In the genomic region with DNA sequence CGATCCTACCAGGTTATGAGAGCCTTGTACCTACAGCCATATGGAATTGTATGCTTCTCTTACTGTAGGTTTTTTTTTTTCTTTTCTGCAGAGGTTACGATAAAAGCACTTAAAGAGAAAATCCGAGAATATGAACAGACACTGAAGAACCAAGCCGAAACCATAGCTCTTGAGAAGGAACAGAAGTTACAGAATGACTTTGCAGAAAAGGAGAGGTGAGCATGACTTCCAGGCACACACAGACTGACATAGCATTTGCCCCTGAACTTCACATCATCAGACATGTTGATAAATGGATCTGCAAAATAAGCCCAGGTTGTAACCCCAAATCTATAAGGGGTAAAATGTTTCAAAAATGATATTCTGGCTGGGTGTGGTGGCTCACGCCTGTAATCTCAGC, we compare ENCODE assay signal across 21 cellular contexts.
DNase-seq lines count a peak whose midpoint lies in the region; ATAC-seq, FAIRE-seq and TF ChIP-seq lines count a peak whose summit lies in the region.
"Had no signal": no experiment of that assay in that cellular context is flagged by ENCODE, and none has a peak within 500 bp of the region (broad histone marks: within the 10 kb centered on the region; RNA-seq: fewer than 3 reads in every experiment).

No MANE protein-coding gene starts in this region.

- no peaks in the 10 kb centered on the region for H3K9me3 ChIP-seq in A549
- no peaks in the 10 kb centered on the region for H3K9me3 ChIP-seq in K562 (replicated peaks; ENCODE audit: control insufficient read depth, insufficient read depth, low read depth, low read length)
- H3K9me3 ChIP-seq in endodermal cell (ENCODE audit: control insufficient read depth, low read length), result no peaks in the 10 kb centered on the region
- H3K9me3 ChIP-seq: HAP-1 had no signal

- FAIRE-seq in A549 (lab: Jason Lieb, UNC) (no peak), K562 (lab: Jason Lieb, UNC) (no peak)
- FAIRE-seq: GM12892, GM19239, H54 had no signal

- no peaks in the 10 kb centered on the region for H3K4me1 Mint-ChIP-seq in endodermal cell
- no peaks in the 10 kb centered on the region for H3K4me1 Mint-ChIP-seq in activated T-cell treated with anti-CD3 and anti-CD28 coated beads, Interleukin-2, amount 50 U/mL, for 24 hours (ENCODE audit: low read depth)
- H3K4me1 Mint-ChIP-seq: CD4-positive, alpha-beta memory T cell had no signal

- POLR2A ChIA-PET in A549 (lab: Yijun Ruan, JAX), result no interaction called here
- POLR2A ChIA-PET in RWPE1 (lab: Yijun Ruan, JAX; ENCODE audit: low non-redundant PET), result no interaction called here
- POLR2A ChIA-PET in K562 (lab: Yijun Ruan, JAX), result interaction anchor here (0.6 to 2.5 kb wide), 2 partner anchors 10 to 59 kb away, joined by 4 to 8 read pairs; no protein-coding TSS in a partner anchor

- H3K9ac ChIP-seq in K562 (ENCODE audit: insufficient read depth in 1 of 2, low read depth in 2 of 2, low read length in 2 of 2), result no peak overlapping the region
- H3K9ac ChIP-seq in endodermal cell (ENCODE audit: extremely low read depth, low read length, poor library complexity, severe bottlenecking), result no peak overlapping the region

- TF ChIP-seq RAD21 in A549 (conservative IDR thresholded peaks at IDR 0.05 in 1 of 2, IDR thresholded peaks at IDR 0.05 in 1 of 2), result no peak
- no peak for TF ChIP-seq RAD21 in K562 (CRISPR knock-in tag; conservative IDR thresholded peaks at IDR 0.05 in 1 of 2, IDR thresholded peaks at IDR 0.05 in 1 of 2)

- TF ChIP-seq EP300 in A549 (IDR thresholded peaks at IDR 0.05) (no peak), K562 (IDR thresholded peaks at IDR 0.05; ENCODE audit: low read length) (no peak)

- no peak overlapping the region for H3K4me3 ChIP-seq in A549
- no peak overlapping the region for H3K4me3 ChIP-seq in K562
- no peak overlapping the region for H3K4me3 ChIP-seq in endodermal cell (ENCODE audit: low read length)
- H3K4me3 ChIP-seq: HAP-1 had no signal

- no peaks in the 10 kb centered on the region for H3K27me3 Mint-ChIP-seq in endodermal cell (ENCODE audit: insufficient read depth)
- H3K27me3 Mint-ChIP-seq in activated T-cell treated with anti-CD3 and anti-CD28 coated beads, Interleukin-2, amount 50 U/mL, for 24 hours, result no peaks in the 10 kb centered on the region
- H3K27me3 Mint-ChIP-seq: CD4-positive, alpha-beta memory T cell had no signal

- H3K27me3 ChIP-seq in K562 (ENCODE audit: control insufficient read depth in 2 of 2, insufficient read depth in 2 of 2, low read length in 2 of 2), result no peaks in the 10 kb centered on the region
- no peaks in the 10 kb centered on the region for H3K27me3 ChIP-seq in endodermal cell (ENCODE audit: control insufficient read depth, insufficient read depth, low read length, poor library complexity, severe bottlenecking)

- CTCF ChIA-PET in A549 (lab: Yijun Ruan, JAX) (interaction anchor here (1.3 kb wide), 1 partner anchor 12 kb away, joined by 3 read pairs; no protein-coding TSS in a partner anchor), RWPE1 (lab: Yijun Ruan, JAX) (no interaction called here), K562 (lab: Yijun Ruan, JAX; ENCODE audit: low intra/inter-chr PET ratio) (no interaction called here)

- ATAC-seq in A549, result no peak
- ATAC-seq in K562, result no peak
- ATAC-seq in GM18907 (IDR thresholded peaks at IDR 0.05; ENCODE audit: unreplicated experiment), result no peak

- H3K27ac ChIP-seq in A549, result 0 out of 6 replicates have a peak overlapping the region, but pooled peaks of 1 of the 2 experiments have one; percentile 37
- H3K27ac ChIP-seq in RWPE1, result peak overlapping the region; percentile 13; the same call in 1 of the 2 replicates
- no peak overlapping the region for H3K27ac ChIP-seq in K562 (ENCODE audit: extremely low read depth, low read depth, low read length)
- no peak overlapping the region for H3K27ac ChIP-seq in endodermal cell (ENCODE audit: low read depth, low read length)

- no peak for DNase-seq in A549 (ENCODE audit: low read depth in 1 of 2, low spot score in 1 of 2)
- no peak for DNase-seq in RWPE1 (ENCODE audit: low spot score)
- DNase-seq in K562 (ENCODE audit: extremely low read depth in 1 of 4, low spot score in 3 of 4), result peak in 1 of 4 experiments; percentile 4
- DNase-seq in endodermal cell, result peak; percentile 13
- DNase-seq in anterior cingulate cortex (lab: John Stamatoyannopoulos, UW), result no peak
- no peak for DNase-seq in activated T-cell treated with anti-CD3 and anti-CD28 coated beads, Interleukin-2, amount 50 U/mL, for 24 hours
- DNase-seq: 8988T; C1 segment of cervical spinal cord; Calu3; CD4-positive, alpha-beta memory T cell; COR-L47; DMS53; DMS79 treated with DMSO at 0.1 percent for 48 hours; GF-D8; GOT3; HFFc6 had no signal

- no peak for TF ChIP-seq POLR2A in A549 (IDR thresholded peaks at IDR 0.05; ENCODE audit: low read length)
- TF ChIP-seq POLR2A in K562 (conservative IDR thresholded peaks at IDR 0.05), result no peak

- no TSS peak for BruUV-seq in K562 (replicated peaks; lab: Mats Ljungman, UMichigan)

- intact Hi-C loops in K562 (cut with micrococcal nuclease), result no loop called here

- in situ Hi-C loops in K562 (cut with MboI), result no loop called here

- H3K36me3 Mint-ChIP-seq in endodermal cell (ENCODE audit: low read depth), result peaks cover 66% of the 10 kb centered on the region
- peaks cover 60% of the 10 kb centered on the region for H3K36me3 Mint-ChIP-seq in activated T-cell treated with anti-CD3 and anti-CD28 coated beads, Interleukin-2, amount 50 U/mL, for 24 hours (ENCODE audit: low read depth)

- H3K4me2 ChIP-seq in A549, result no peak overlapping the region
- no peak overlapping the region for H3K4me2 ChIP-seq in K562 (ENCODE audit: insufficient read depth, low read length)

- WGBS in A549 (ENCODE audit: missing lambda C conversion rate), result 87% methylated on average over 5 of the region's 5 CpGs
- WGBS in K562 (ENCODE audit: insufficient coverage, low coverage, missing lambda C conversion rate), result 90% methylated on average over 5 of the region's 5 CpGs
- WGBS in endodermal cell (ENCODE audit: insufficient coverage in 1 of 2, insufficient read length in 1 of 2), 2 experiments, result 97 to 100% methylated on average over 4 to 5 of the region's 5 CpGs

- H3K9me1 ChIP-seq in K562 (ENCODE audit: control insufficient read depth, insufficient read depth, low read length), result peaks cover 6% of the 10 kb centered on the region

- H3K9me3 Mint-ChIP-seq in endodermal cell, result no peaks in the 10 kb centered on the region
- H3K9me3 Mint-ChIP-seq in activated T-cell treated with anti-CD3 and anti-CD28 coated beads, Interleukin-2, amount 50 U/mL, for 24 hours, result no peaks in the 10 kb centered on the region
- H3K9me3 Mint-ChIP-seq: HFFc6 had no signal

- H4K20me1 ChIP-seq in K562 (replicated peaks; ENCODE audit: control insufficient read depth, insufficient read depth, low read length), result no peaks in the 10 kb centered on the region

- H3K36me3 ChIP-seq in K562 (ENCODE audit: control insufficient read depth, insufficient read depth, low read length), result peaks cover 61% of the 10 kb centered on the region
- H3K36me3 ChIP-seq in endodermal cell (ENCODE audit: control insufficient read depth, insufficient read depth, low read length), result peaks cover 68% of the 10 kb centered on the region

- H3K4me3 Mint-ChIP-seq in endodermal cell, result no peak overlapping the region
- no peak overlapping the region for H3K4me3 Mint-ChIP-seq in activated T-cell treated with anti-CD3 and anti-CD28 coated beads, Interleukin-2, amount 50 U/mL, for 24 hours
- H3K4me3 Mint-ChIP-seq: CD4-positive, alpha-beta memory T cell; HFFc6 had no signal

- H3K4me1 ChIP-seq in A549 (0 out of 3 replicates have a peak, but pooled peaks cover 4% of the 10 kb centered on the region), K562 (replicated peaks in 1 of 2; ENCODE audit: control insufficient read depth in 2 of 2, insufficient read depth in 2 of 2, low read length in 2 of 2) (peaks cover 0 to 3% of the 10 kb centered on the region in 2 experiments; a peak in 1 of 5 replicates), endodermal cell (ENCODE audit: control insufficient read depth, insufficient read depth, low read length) (no peaks in the 10 kb centered on the region)
- H3K4me1 ChIP-seq: HAP-1 had no signal

- TF ChIP-seq CTCF in A549 (IDR thresholded peaks at IDR 0.05), result no peak
- no peak for TF ChIP-seq CTCF in RWPE1 (conservative IDR thresholded peaks at IDR 0.05; ENCODE audit: low read depth)
- no peak for TF ChIP-seq CTCF in K562 (IDR thresholded peaks at IDR 0.05 in 2 of 3, conservative IDR thresholded peaks at IDR 0.05 in 1 of 3; ENCODE audit: insufficient read depth in 2 of 3, low read depth in 1 of 3, low read length in 3 of 3)
- no peak for TF ChIP-seq CTCF in endodermal cell (conservative IDR thresholded peaks at IDR 0.05)

- H2AFZ ChIP-seq in K562 (ENCODE audit: low read depth, low read length), result no peak overlapping the region

- H3K27ac Mint-ChIP-seq in endodermal cell, result no peak overlapping the region
- no peak overlapping the region for H3K27ac Mint-ChIP-seq in activated T-cell treated with anti-CD3 and anti-CD28 coated beads, Interleukin-2, amount 50 U/mL, for 24 hours
- H3K27ac Mint-ChIP-seq: HFFc6 had no signal

- no peaks in the 10 kb centered on the region for H3K79me2 ChIP-seq in K562 (ENCODE audit: control insufficient read depth, insufficient read depth, low read length)

TF ChIP-seq in A549, 52 proteins besides CTCF, POLR2A, EP300 and RAD21 (continues in another document):
- TF ChIP-seq MAFK (IDR thresholded peaks at IDR 0.05; ENCODE audit: partially characterized antibody), result peak; percentile 7
- TF ChIP-seq, protein P1, sequence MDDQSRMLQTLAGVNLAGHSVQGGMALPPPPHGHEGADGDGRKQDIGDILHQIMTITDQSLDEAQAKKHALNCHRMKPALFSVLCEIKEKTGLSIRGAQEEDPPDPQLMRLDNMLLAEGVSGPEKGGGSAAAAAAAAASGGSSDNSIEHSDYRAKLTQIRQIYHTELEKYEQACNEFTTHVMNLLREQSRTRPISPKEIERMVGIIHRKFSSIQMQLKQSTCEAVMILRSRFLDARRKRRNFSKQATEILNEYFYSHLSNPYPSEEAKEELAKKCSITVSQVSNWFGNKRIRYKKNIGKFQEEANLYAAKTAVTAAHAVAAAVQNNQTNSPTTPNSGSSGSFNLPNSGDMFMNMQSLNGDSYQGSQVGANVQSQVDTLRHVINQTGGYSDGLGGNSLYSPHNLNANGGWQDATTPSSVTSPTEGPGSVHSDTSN (IDR thresholded peaks at IDR 0.05), result no peak

TF ChIP-seq in K562, 482 proteins besides CTCF, POLR2A, EP300 and RAD21 (continues in another document):
- TF ChIP-seq MAFG (tag; conservative IDR thresholded peaks at IDR 0.05) (peak; percentile 56), C11orf30 (IDR thresholded peaks at IDR 0.05; ENCODE audit: low read depth) (peak; percentile 32; the same call in 1 of the 2 replicates), MTA2 (IDR thresholded peaks at IDR 0.05; ENCODE audit: low read depth) (no peak), ZNF316 (IDR thresholded peaks at IDR 0.05) (peak; percentile 60)
